8 cellular contexts compared by ENCODE assay signal in the genomic region with DNA sequence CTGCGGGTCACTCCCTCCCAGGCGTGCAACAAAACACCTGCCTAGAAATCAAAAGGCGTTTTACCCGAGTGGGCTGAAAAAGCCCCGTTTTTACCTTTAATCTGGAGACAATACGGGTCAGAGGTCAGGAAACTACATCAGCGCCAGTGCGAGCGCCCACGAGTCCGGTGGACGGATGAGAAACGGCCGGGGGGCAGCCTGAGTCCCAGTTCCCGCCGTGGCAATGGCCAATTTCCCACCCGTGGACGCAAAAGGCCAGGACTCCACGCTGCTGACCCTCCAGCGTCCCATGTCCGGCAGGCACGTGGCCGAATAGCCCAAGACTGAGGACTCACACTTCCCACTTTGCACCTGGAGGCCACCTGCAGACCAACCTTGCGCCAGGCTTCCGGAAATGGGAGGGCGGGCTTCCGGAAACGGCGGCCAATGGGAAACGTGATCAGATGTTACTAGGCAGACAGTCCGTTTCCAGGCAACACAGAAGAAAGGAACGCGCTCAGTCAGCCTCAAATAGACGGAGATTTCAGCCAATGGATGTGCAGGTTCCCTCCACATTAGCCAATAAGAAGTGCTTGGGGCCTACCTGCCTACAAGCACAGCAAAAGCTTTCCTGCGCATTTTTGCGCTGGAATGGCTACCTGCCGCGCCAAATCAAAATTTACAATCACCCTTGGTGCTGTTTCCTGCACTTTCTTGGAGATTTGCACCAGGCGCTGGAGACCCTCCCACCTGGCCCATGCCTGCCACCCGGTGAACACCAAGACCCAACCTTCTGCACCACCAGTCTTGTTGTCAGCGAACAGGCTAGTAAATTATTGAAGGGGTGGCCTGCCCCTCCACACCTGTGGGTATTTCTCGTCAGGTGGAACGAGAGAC. TPM values are rescaled to one million over a fixed set of nuclear protein-coding genes. Genes with fewer than 3 reads are reported as not detected.
DNase-seq lines count a peak whose midpoint lies in the region; ATAC-seq, FAIRE-seq and TF ChIP-seq lines count a peak whose summit lies in the region.

No MANE protein-coding gene starts in this region.

- TF ChIP-seq POLR2A in spleen (IDR thresholded peaks at IDR 0.05) = no peak

- no peaks in the 10 kb centered on the region for H3K27me3 ChIP-seq in BJ (ENCODE audit: control insufficient read depth, insufficient read depth, low read length)
- H3K27me3 ChIP-seq in spleen (replicated peaks in 1 of 7) = no peaks in the 10 kb centered on the region

- H3K4me1 Mint-ChIP-seq in activated B cell treated with CpG ODN at 0.5 μM for 24 hours = peaks cover 26% of the 10 kb centered on the region

- peak overlapping the region in 6 of 8 donors; percentile 55 to 77 (median 73) for H3K27ac ChIP-seq in spleen

- H3K4me1 ChIP-seq in spleen = peaks cover 3 to 21% (median 13%) of the 10 kb centered on the region in 6 donors

- H3K27ac Mint-ChIP-seq in activated B cell treated with CpG ODN at 0.5 μM for 24 hours = peak overlapping the region; percentile 76

- H3K27me3 Mint-ChIP-seq in activated B cell treated with CpG ODN at 0.5 μM for 24 hours = no peaks in the 10 kb centered on the region

- peak overlapping the region; percentile 71 for H3K4me3 ChIP-seq in BJ (ENCODE audit: low read depth, low read length)
- peak overlapping the region; percentile 62 to 89 (median 80) for H3K4me3 ChIP-seq in spleen

- peak; percentile 68 for ATAC-seq in GM19438 (IDR thresholded peaks at IDR 0.05; ENCODE audit: low read depth, unreplicated experiment)
- peak; percentile 99 for ATAC-seq in activated B cell treated with CpG ODN at 0.5 μM for 24 hours (ENCODE audit: low read depth)
- no peak for ATAC-seq in HG02981 (IDR thresholded peaks at IDR 0.05; ENCODE audit: unreplicated experiment)

- H3K9me3 ChIP-seq in spleen = peaks cover 0 to 100% (median 71%) of the 10 kb centered on the region in 8 donors

- peak overlapping the region; percentile 86 for H3K4me3 Mint-ChIP-seq in activated B cell treated with CpG ODN at 0.5 μM for 24 hours

- 2 to 4% (median 2%) methylated on average over 31 to 43 of the region's 43 CpGs for WGBS in spleen, 5 donors

- DNase-seq in BJ (ENCODE audit: low read depth) (peak; percentile 85), NCI-H1694 (lab: John Stamatoyannopoulos, UW) (peak; percentile 18), activated B cell treated with CpG ODN at 0.5 μM for 24 hours (peak; percentile 78), cerebellar nuclear complex (lab: John Stamatoyannopoulos, UW) (peak; percentile 85 to 95), spleen (peak; percentile 85)

- TF ChIP-seq CTCF in BJ (IDR thresholded peaks at IDR 0.05; ENCODE audit: insufficient read depth, low read depth, low read length) (no peak), activated B cell treated with CpG ODN at 0.5 μM for 24 hours (IDR thresholded peaks at IDR 0.05) (no peak), spleen (IDR thresholded peaks at IDR 0.05 in 8 of 11, conservative IDR thresholded peaks at IDR 0.05 in 3 of 11) (peak in 3 of 11 experiments; percentile 15 to 32 (median 31))

- peak; percentile 99 for FAIRE-seq in islet of Langerhans (lab: Jason Lieb, UNC)

- CTCF ChIA-PET in BJ (lab: Yijun Ruan, JAX) (no interaction called here), activated B cell treated with CpG ODN at 0.5 μM for 24 hours (lab: Charles Lee) (no interaction called here)

- POLR2A ChIA-PET in BJ (lab: Charles Lee) (no interaction called here), activated B cell treated with CpG ODN at 0.5 μM for 24 hours (lab: Charles Lee) (no interaction called here)

- intact Hi-C loops in activated B cell treated with CpG ODN at 0.5 μM for 24 hours (cut with micrococcal nuclease) (loop anchor here (1.0 to 5.0 kb wide), 7 partner anchors 48 to 841 kb away; a partner anchor contains a TSS), spleen (cut with DNase I; ENCODE audit: low total_unique reads) (no loop called here)

- peaks cover 8% of the 10 kb centered on the region for H3K9me3 Mint-ChIP-seq in activated B cell treated with CpG ODN at 0.5 μM for 24 hours

- peaks cover 7% of the 10 kb centered on the region for H3K36me3 ChIP-seq in BJ (ENCODE audit: control insufficient read depth, insufficient read depth, low read length)
- peaks cover 0 to 49% (median 16%) of the 10 kb centered on the region in 6 donors for H3K36me3 ChIP-seq in spleen

- H3K36me3 Mint-ChIP-seq in activated B cell treated with CpG ODN at 0.5 μM for 24 hours (ENCODE audit: low read depth) = peaks cover 59% of the 10 kb centered on the region

RNA-seq across cellular contexts. Expression of a gene that starts 47.4 kb away (rescaled TPM):
- 0.87 and 1.5 TPM in 2 replicates for polyA plus RNA-seq in BJ (2011; rRNA removed)
- 0.87 and 1.00 TPM in 2 replicates for polyA minus RNA-seq in BJ (2011; rRNA and poly(A)+ RNA removed)
- total RNA-seq in activated B cell treated with CpG ODN at 0.5 μM for 24 hours = 7.7 and 10.4 TPM in 2 replicates
- 10 to 100 TPM in 5 of 7 donors, 1 to 10 TPM in 2; 5.7 to 14.5 (median 11.3) TPM for total RNA-seq in spleen
- polyA plus RNA-seq in spleen = 1 to 10 TPM; 2.0 to 3.3 (median 2.0) TPM

Comparison
In these comparisons a context has a peak if more than half of its experiments do, and no peak if none do; other contexts are left out.
1. DNase-seq: peak in every context shown above with its lines; median percentile 90 in cerebellar nuclear complex; 85 in BJ; 85 in spleen; 78 in activated B cell treated with CpG ODN at 0.5 μM for 24 hours; 18 in NCI-H1694.